Comparison of ENCODE assay signal across 1 cellular context in the genomic region with DNA sequence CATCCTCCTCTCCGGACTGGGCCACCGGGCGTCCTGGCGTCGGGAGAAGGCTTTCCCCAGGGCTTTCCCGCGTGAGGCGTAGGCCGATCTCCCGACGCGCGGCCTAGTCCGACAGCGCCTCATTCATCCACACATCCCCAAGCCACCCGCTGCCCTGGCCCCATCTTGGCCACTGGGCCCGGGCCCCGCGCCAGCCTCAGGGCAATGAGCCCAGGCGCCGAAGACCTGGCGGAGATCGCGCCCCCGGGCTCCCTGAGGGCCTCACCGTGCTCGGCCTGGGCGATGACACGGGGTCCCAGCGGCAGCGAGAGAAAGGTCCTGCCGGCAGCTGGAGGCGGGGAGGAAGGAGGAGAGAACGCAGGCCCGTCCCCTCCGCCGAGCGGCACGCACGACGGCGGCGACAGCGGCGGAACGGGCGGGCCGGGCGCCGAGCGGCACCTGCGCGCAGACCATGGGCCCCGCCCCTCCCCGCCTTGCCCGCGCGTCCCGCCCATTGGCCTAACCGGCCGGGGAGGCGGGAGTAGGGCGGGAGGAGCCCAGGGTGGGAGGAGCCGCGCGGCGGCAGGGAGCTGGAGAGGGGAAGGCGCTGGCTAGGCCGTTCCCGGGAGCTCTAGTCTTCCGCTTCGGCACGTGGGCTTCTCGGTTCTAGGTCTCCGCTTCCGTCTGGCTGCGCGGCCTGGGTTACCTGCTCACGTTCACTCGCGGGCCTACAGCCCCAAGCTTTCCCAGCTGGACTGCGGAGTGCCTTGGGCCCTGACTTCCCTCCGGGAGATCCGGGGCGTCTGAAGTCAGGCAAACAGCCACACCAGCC.
TF ChIP-seq lines count a peak whose summit lies in the region.

OLA1 (minus strand) TSS at position 346 of the 811 bp plus-strand sequence. CDS start 1,717 bp downstream, outside the sequence.

TF ChIP-seq in HepG2, 621 proteins besides CTCF, POLR2A, EP300 and RAD21 (continued from another document and continues in another):
- TF ChIP-seq, protein P1, sequence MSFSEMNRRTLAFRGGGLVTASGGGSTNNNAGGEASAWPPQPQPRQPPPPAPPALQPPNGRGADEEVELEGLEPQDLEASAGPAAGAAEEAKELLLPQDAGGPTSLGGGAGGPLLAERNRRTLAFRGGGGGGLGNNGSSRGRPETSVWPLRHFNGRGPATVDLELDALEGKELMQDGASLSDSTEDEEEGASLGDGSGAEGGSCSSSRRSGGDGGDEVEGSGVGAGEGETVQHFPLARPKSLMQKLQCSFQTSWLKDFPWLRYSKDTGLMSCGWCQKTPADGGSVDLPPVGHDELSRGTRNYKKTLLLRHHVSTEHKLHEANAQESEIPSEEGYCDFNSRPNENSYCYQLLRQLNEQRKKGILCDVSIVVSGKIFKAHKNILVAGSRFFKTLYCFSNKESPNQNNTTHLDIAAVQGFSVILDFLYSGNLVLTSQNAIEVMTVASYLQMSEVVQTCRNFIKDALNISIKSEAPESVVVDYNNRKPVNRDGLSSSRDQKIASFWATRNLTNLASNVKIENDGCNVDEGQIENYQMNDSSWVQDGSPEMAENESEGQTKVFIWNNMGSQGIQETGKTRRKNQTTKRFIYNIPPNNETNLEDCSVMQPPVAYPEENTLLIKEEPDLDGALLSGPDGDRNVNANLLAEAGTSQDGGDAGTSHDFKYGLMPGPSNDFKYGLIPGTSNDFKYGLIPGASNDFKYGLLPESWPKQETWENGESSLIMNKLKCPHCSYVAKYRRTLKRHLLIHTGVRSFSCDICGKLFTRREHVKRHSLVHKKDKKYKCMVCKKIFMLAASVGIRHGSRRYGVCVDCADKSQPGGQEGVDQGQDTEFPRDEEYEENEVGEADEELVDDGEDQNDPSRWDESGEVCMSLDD (CRISPR knock-in tag; IDR thresholded peaks at IDR 0.05; ENCODE audit: borderline replicate concordance): peak; percentile 72
- TF ChIP-seq JUNB (CRISPR knock-in tag; IDR thresholded peaks at IDR 0.05; ENCODE audit: borderline replicate concordance) (peak; percentile 35; the same call in 1 of the 2 replicates), ZNF567 (CRISPR knock-in tag; IDR thresholded peaks at IDR 0.05; ENCODE audit: borderline replicate concordance) (peak; percentile 41), DDIT3 (CRISPR knock-in tag; IDR thresholded peaks at IDR 0.05) (no peak), SATB2 (CRISPR knock-in tag; IDR thresholded peaks at IDR 0.05) (peak; percentile 68), PAF1 (CRISPR knock-in tag; IDR thresholded peaks at IDR 0.05) (no peak), CAMTA2 (CRISPR knock-in tag; IDR thresholded peaks at IDR 0.05; ENCODE audit: borderline replicate concordance) (no peak; the same call in 1 of the 2 replicates), ZHX1 (CRISPR knock-in tag; IDR thresholded peaks at IDR 0.05; ENCODE audit: low read depth) (no peak), ZNF138 (CRISPR knock-in tag; IDR thresholded peaks at IDR 0.05; ENCODE audit: low read depth) (peak; percentile 95), TOPORS (CRISPR knock-in tag; IDR thresholded peaks at IDR 0.05) (peak; percentile 99), ZGPAT (CRISPR knock-in tag; IDR thresholded peaks at IDR 0.05) (peak; percentile 90), NBN (conservative IDR thresholded peaks at IDR 0.05) (no peak), ZBTB4 (CRISPR knock-in tag; IDR thresholded peaks at IDR 0.05; ENCODE audit: borderline replicate concordance) (peak; percentile 67; the same call in 1 of the 2 replicates), HNF1B (CRISPR knock-in tag; IDR thresholded peaks at IDR 0.05) (peak; percentile 86), MED1 (CRISPR knock-in tag; IDR thresholded peaks at IDR 0.05) (peak; percentile 70), ZNF264 (CRISPR knock-in tag; IDR thresholded peaks at IDR 0.05) (peak; percentile 75), ZNF451 (CRISPR knock-in tag; IDR thresholded peaks at IDR 0.05) (peak; percentile 94), RARG (CRISPR knock-in tag; IDR thresholded peaks at IDR 0.05; ENCODE audit: low read depth) (0 out of 2 replicates have a peak, but pooled peaks have one; percentile 79), CENPT (CRISPR knock-in tag; IDR thresholded peaks at IDR 0.05; ENCODE audit: low read depth) (peak; percentile 30; the same call in 1 of the 2 replicates), ZBTB1 (CRISPR knock-in tag; IDR thresholded peaks at IDR 0.05; ENCODE audit: borderline replicate concordance) (no peak), NFE2 (CRISPR knock-in tag; IDR thresholded peaks at IDR 0.05) (no peak), ZNF615 (CRISPR knock-in tag; IDR thresholded peaks at IDR 0.05; ENCODE audit: borderline replicate concordance) (no peak), ZNF572 (CRISPR knock-in tag; IDR thresholded peaks at IDR 0.05) (peak; percentile 97), KDM4B (CRISPR knock-in tag; IDR thresholded peaks at IDR 0.05) (peak; percentile 80), FOXC1 (CRISPR knock-in tag; IDR thresholded peaks at IDR 0.05; ENCODE audit: borderline replicate concordance) (peak; percentile 84), SRY (CRISPR knock-in tag; IDR thresholded peaks at IDR 0.05) (peak; percentile 97), PAWR (CRISPR knock-in tag; IDR thresholded peaks at IDR 0.05; ENCODE audit: borderline replicate concordance) (no peak), RCOR2 (CRISPR knock-in tag; IDR thresholded peaks at IDR 0.05) (no peak), ZNF282 (IDR thresholded peaks at IDR 0.05; ENCODE audit: partially characterized antibody) (no peak), E2F5 (CRISPR knock-in tag; conservative IDR thresholded peaks at IDR 0.05) (peak; percentile 17; the same call in 1 of the 2 replicates), BHLHE40 (IDR thresholded peaks at IDR 0.05; ENCODE audit: low read length) (peak; percentile 86), MED13 (CRISPR knock-in tag; IDR thresholded peaks at IDR 0.05) (peak; percentile 75; the same call in 1 of the 2 replicates), FOXA3 (CRISPR knock-in tag; IDR thresholded peaks at IDR 0.05) (0 out of 2 replicates have a peak, but pooled peaks have one; percentile 5), TAF1 (CRISPR knock-in tag; IDR thresholded peaks at IDR 0.05) (peak; percentile 93), ZNF296 (CRISPR knock-in tag; conservative IDR thresholded peaks at IDR 0.05) (peak; percentile 96), ZBTB33 (CRISPR knock-in tag; IDR thresholded peaks at IDR 0.05) (peak; percentile 37; the same call in 1 of the 2 replicates), ZNF207 (IDR thresholded peaks at IDR 0.05; ENCODE audit: borderline replicate concordance) (no peak), CENPX (CRISPR knock-in tag; IDR thresholded peaks at IDR 0.05) (no peak), STAG1 (CRISPR knock-in tag; IDR thresholded peaks at IDR 0.05) (peak; percentile 20; the same call in 1 of the 2 replicates), ZNF251 (CRISPR knock-in tag; IDR thresholded peaks at IDR 0.05) (0 out of 2 replicates have a peak, but pooled peaks have one; percentile 32), IKZF1 (IDR thresholded peaks at IDR 0.05) (no peak), NFRKB (IDR thresholded peaks at IDR 0.05) (no peak), ZNF547 (CRISPR knock-in tag; IDR thresholded peaks at IDR 0.05) (peak; percentile 99)
- TF ChIP-seq, protein P2, sequence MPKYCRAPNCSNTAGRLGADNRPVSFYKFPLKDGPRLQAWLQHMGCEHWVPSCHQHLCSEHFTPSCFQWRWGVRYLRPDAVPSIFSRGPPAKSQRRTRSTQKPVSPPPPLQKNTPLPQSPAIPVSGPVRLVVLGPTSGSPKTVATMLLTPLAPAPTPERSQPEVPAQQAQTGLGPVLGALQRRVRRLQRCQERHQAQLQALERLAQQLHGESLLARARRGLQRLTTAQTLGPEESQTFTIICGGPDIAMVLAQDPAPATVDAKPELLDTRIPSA (CRISPR knock-in tag; IDR thresholded peaks at IDR 0.05; ENCODE audit: borderline replicate concordance): peak; percentile 97
